Comparison of ENCODE assay signal across 24 cellular contexts in genomic region chr3:53223541-53223966, GRCh38. TPM values are rescaled to one million over a fixed set of nuclear protein-coding genes. Genes with fewer than 3 reads are reported as not detected.
DNase-seq lines count a peak whose midpoint lies in the region; ATAC-seq, FAIRE-seq and TF ChIP-seq lines count a peak whose summit lies in the region.
"Had no signal": no experiment of that assay in that cellular context is flagged by ENCODE, and none has a peak within 500 bp of the region (broad histone marks: within the 10 kb centered on the region; RNA-seq: fewer than 3 reads in every experiment).

No MANE protein-coding gene starts in this region.

- no peaks in the 10 kb centered on the region for H3K9me3 Mint-ChIP-seq in natural killer cell
- H3K9me3 Mint-ChIP-seq: activated naive CD4-positive, alpha-beta T cell treated with anti-CD3 and anti-CD28 coated beads, Interleukin-2, amount 10 ng/mL, durations not matched to agents 7 days and 5 days; activated T-cell treated with anti-CD3 and anti-CD28 coated beads, Interleukin-2, amount 50 U/mL, for 72 hours; effector memory CD8-positive, alpha-beta T cell; immature natural killer cell; natural killer cell treated with Interleukin-12 subunit alpha and Interleukin-12 subunit beta and Interleukin-15 and Interleukin-18, amount 100 ng/mL, for 72 hours had no signal

- H3K4me3 Mint-ChIP-seq in natural killer cell, result no peak overlapping the region
- H3K4me3 Mint-ChIP-seq: activated naive CD4-positive, alpha-beta T cell treated with anti-CD3 and anti-CD28 coated beads, Interleukin-2, amount 10 ng/mL, durations not matched to agents 7 days and 5 days; activated T-cell treated with anti-CD3 and anti-CD28 coated beads, Interleukin-2, amount 50 U/mL, for 72 hours; effector memory CD8-positive, alpha-beta T cell; immature natural killer cell; natural killer cell treated with Interleukin-12 subunit alpha and Interleukin-12 subunit beta and Interleukin-15 and Interleukin-18, amount 100 ng/mL, for 72 hours had no signal

- peak overlapping the region in 1 of 2 experiments; percentile 100; a peak in 3 of 6 replicates for H3K27ac ChIP-seq in A549
- no peak overlapping the region for H3K27ac ChIP-seq in effector memory CD4-positive, alpha-beta T cell (ENCODE audit: insufficient read depth, low read length, poor library complexity, severe bottlenecking)
- H3K27ac ChIP-seq: colonic mucosa, esophagus muscularis mucosa, GM23248, left lung, SJSA1 had no signal

- H3K4me3 ChIP-seq in A549 (no peak overlapping the region), H7 (ENCODE audit: insufficient read depth, low read depth, low read length) (no peak overlapping the region)
- H3K4me3 ChIP-seq in effector memory CD4-positive, alpha-beta T cell (ENCODE audit: insufficient read depth, low read depth, low read length, poor library complexity, severe bottlenecking), result no peak overlapping the region
- H3K4me3 ChIP-seq: colonic mucosa, esophagus muscularis mucosa, GM23248, left lung, SJSA1 had no signal

- intact Hi-C loops in posterior vena cava (cut with DNase I), result no loop called here
- intact Hi-C loops in natural killer cell (cut with micrococcal nuclease), result no loop called here

- peaks cover 52% of the 10 kb centered on the region for H3K36me3 ChIP-seq in H7 (replicated peaks; ENCODE audit: control insufficient read depth, insufficient read depth, low read length)
- H3K36me3 ChIP-seq in effector memory CD4-positive, alpha-beta T cell (ENCODE audit: control insufficient read depth, insufficient read depth, low read length), result peaks cover 41% of the 10 kb centered on the region

- TF ChIP-seq EP300 in A549 (IDR thresholded peaks at IDR 0.05), result no peak

- no peak for TF ChIP-seq CTCF in A549 (IDR thresholded peaks at IDR 0.05)
- TF ChIP-seq CTCF in natural killer cell (IDR thresholded peaks at IDR 0.05), result no peak

- DNase-seq in A549 (ENCODE audit: low read depth in 1 of 2, low spot score in 1 of 2), result no peak
- DNase-seq in H7, result peak; percentile 64
- DNase-seq in iPS-NIHi11 (ENCODE audit: low spot score), result peak; percentile 11
- peak; percentile 66 for DNase-seq in posterior vena cava (ENCODE audit: low spot score)
- no peak for DNase-seq in effector memory CD4-positive, alpha-beta T cell
- DNase-seq in natural killer cell, result no peak
- DNase-seq: activated naive CD4-positive, alpha-beta T cell treated with anti-CD3 and anti-CD28 coated beads, Interleukin-2, amount 10 ng/mL, durations not matched to agents 7 days and 5 days; activated T-cell treated with anti-CD3 and anti-CD28 coated beads, Interleukin-2, amount 50 U/mL, for 72 hours; amniotic stem cell; colonic mucosa; DMS 273 treated with DMSO at 0.1 percent for 48 hours; effector memory CD8-positive, alpha-beta T cell; foreskin melanocyte; GM23248; immature natural killer cell; Karpas-422; left lung; NCI-H146; substantia nigra had no signal

- peaks cover 63% of the 10 kb centered on the region for H3K4me1 ChIP-seq in A549
- no peaks in the 10 kb centered on the region for H3K4me1 ChIP-seq in effector memory CD4-positive, alpha-beta T cell (ENCODE audit: control insufficient read depth, insufficient read depth, low read length, poor library complexity, severe bottlenecking)
- H3K4me1 ChIP-seq: colonic mucosa, SJSA1 had no signal

- H3K9me3 ChIP-seq in A549, result no peaks in the 10 kb centered on the region
- H3K9me3 ChIP-seq in effector memory CD4-positive, alpha-beta T cell (ENCODE audit: control insufficient read depth, low read length), result no peaks in the 10 kb centered on the region
- H3K9me3 ChIP-seq: colonic mucosa, esophagus muscularis mucosa, left lung, SJSA1 had no signal

- H3K36me3 Mint-ChIP-seq in natural killer cell, result no peaks in the 10 kb centered on the region
- H3K36me3 Mint-ChIP-seq: natural killer cell treated with Interleukin-12 subunit alpha and Interleukin-12 subunit beta and Interleukin-15 and Interleukin-18, amount 100 ng/mL, for 72 hours had no signal

- POLR2A ChIA-PET in A549 (lab: Yijun Ruan, JAX), result interaction anchor here (0.6 kb wide), 1 partner anchor 48 kb away, joined by 6 read pairs; no protein-coding TSS in a partner anchor

- H3K27me3 Mint-ChIP-seq in natural killer cell (ENCODE audit: low read depth in 2 of 2), result no peaks in the 10 kb centered on the region
- H3K27me3 Mint-ChIP-seq: effector memory CD8-positive, alpha-beta T cell; natural killer cell treated with Interleukin-12 subunit alpha and Interleukin-12 subunit beta and Interleukin-15 and Interleukin-18, amount 100 ng/mL, for 72 hours had no signal

- no peak for TF ChIP-seq RAD21 in A549 (conservative IDR thresholded peaks at IDR 0.05 in 1 of 2, IDR thresholded peaks at IDR 0.05 in 1 of 2)

- ATAC-seq in A549 (no peak), HG03354 (IDR thresholded peaks at IDR 0.05; ENCODE audit: poor library complexity, severe bottlenecking, unreplicated experiment) (no peak), natural killer cell (no peak)
- ATAC-seq: activated T-cell treated with anti-CD3 and anti-CD28 coated beads, Interleukin-2, amount 50 U/mL, for 72 hours; effector memory CD8-positive, alpha-beta T cell; left lung; natural killer cell treated with Interleukin-12 subunit alpha and Interleukin-12 subunit beta and Interleukin-15 and Interleukin-18, amount 100 ng/mL, for 72 hours; Panc1 had no signal

- CTCF ChIA-PET in A549 (lab: Yijun Ruan, JAX), result interaction anchor here (1.3 to 7.4 kb wide), 3 partner anchors 11 to 75 kb away, joined by 3 to 69 read pairs (median 4); no protein-coding TSS in a partner anchor

- no peaks in the 10 kb centered on the region for H3K27me3 ChIP-seq in H7 (ENCODE audit: control insufficient read depth, insufficient read depth, low read length)
- no peaks in the 10 kb centered on the region for H3K27me3 ChIP-seq in effector memory CD4-positive, alpha-beta T cell (replicated peaks; ENCODE audit: control insufficient read depth, insufficient read depth, low read length, poor library complexity, severe bottlenecking)
- H3K27me3 ChIP-seq: colonic mucosa, esophagus muscularis mucosa, left lung, SJSA1 had no signal

- no peak for FAIRE-seq in A549 (lab: Jason Lieb, UNC)

- TF ChIP-seq POLR2A in A549 (IDR thresholded peaks at IDR 0.05; ENCODE audit: low read length), result no peak

- no peak overlapping the region for H3K4me2 ChIP-seq in A549

- 89% methylated on average over 7 of the region's 9 CpGs for WGBS in A549 (ENCODE audit: missing lambda C conversion rate)

- peaks cover 3 to 5% of the 10 kb centered on the region in 2 donors for H3K4me1 Mint-ChIP-seq in natural killer cell
- H3K4me1 Mint-ChIP-seq: immature natural killer cell had no signal

- H3K27ac Mint-ChIP-seq in natural killer cell, result no peak overlapping the region
- H3K27ac Mint-ChIP-seq: activated T-cell treated with anti-CD3 and anti-CD28 coated beads, Interleukin-2, amount 50 U/mL, for 72 hours; immature natural killer cell; natural killer cell treated with Interleukin-12 subunit alpha and Interleukin-12 subunit beta and Interleukin-15 and Interleukin-18, amount 100 ng/mL, for 72 hours had no signal

TF ChIP-seq in A549, 52 proteins besides CTCF, POLR2A, EP300 and RAD21:
- TF ChIP-seq HES2 (IDR thresholded peaks at IDR 0.05) (no peak), GATA3 (IDR thresholded peaks at IDR 0.05; ENCODE audit: borderline replicate concordance) (0 out of 2 replicates have a peak, but pooled peaks have one; percentile 6)

RNA-seq across cellular contexts. Expression of gene TKT, which starts 32.3 kb away (rescaled TPM):
- polyA plus RNA-seq in A549 (2011; rRNA removed), result 628 and 740 TPM in 2 replicates
- 788 and 1,278 TPM in 2 replicates for polyA plus RNA-seq in A549 (2012; cell fraction: cytosol; rRNA removed)
- 1,392 and 1,832 TPM in 2 replicates for polyA plus RNA-seq in A549 (2012; cell fraction: nucleus; rRNA removed)
- polyA plus RNA-seq in A549 (2017; fragmentation: RNase III; extraction: RNeasy Plus Mini Kit Qiagen cat#74134 plus additional on column Dnase treatment), result 1,284 to 1,468 TPM (median 1,457 TPM) in 3 replicates
- polyA minus RNA-seq in A549 (2011; rRNA and poly(A)+ RNA removed), result 615 and 777 TPM in 2 replicates
- 1,918 and 2,169 TPM in 2 replicates for total RNA-seq in H7 (2014; rRNA removed; shearing (Covaris generic))
- 100 to 1,000 TPM; 123 to 125 TPM for total RNA-seq in posterior vena cava
- 100 to 1,000 TPM in 2 of 3 donors, 10 to 100 TPM in 1; 82.9 to 126 (median 107) TPM for total RNA-seq in natural killer cell

Comparison
In these comparisons a context has a peak if more than half of its experiments do, and no peak if none do; other contexts are left out.
1. DNase-seq: peak in H7 (single experiment), iPS-NIHi11 (single experiment) and posterior vena cava (single experiment); none in A549 (0 of 2), effector memory CD4-positive, alpha-beta T cell (0 of 3) and natural killer cell (single experiment).
2. RNA of gene TKT, which starts 32.3 kb away (total RNA-seq): 1,918 to 2,169 TPM in H7; 123 to 125 TPM in posterior vena cava and 82.9 to 126 TPM in natural killer cell; every median in the first group is over 10 times any median in the second.